ENCODE assay signal across 8 cellular contexts in genomic region chr15:55742498-55742926, GRCh38. TPM values are rescaled to one million over a fixed set of nuclear protein-coding genes. Genes with fewer than 3 reads are reported as not detected.
DNase-seq lines count a peak whose midpoint lies in the region; ATAC-seq, FAIRE-seq and TF ChIP-seq lines count a peak whose summit lies in the region.

No MANE protein-coding gene starts in this region.

- in situ Hi-C loops in SK-MEL-5 (cut with HindIII; ENCODE audit: low pct_unique_long_range_greater_than_20kb, low sequenced_read_pairs) = no loop called here

- no peak overlapping the region for H3K14ac ChIP-seq in H1 (ENCODE audit: insufficient read length)

- POLR2A ChIA-PET in H1 (lab: Charles Lee; ENCODE audit: partially characterized antibody) = no interaction called here

- DNase-seq in AG09309 (ENCODE audit: low read depth) = no peak
- peak; percentile 14 for DNase-seq in SK-MEL-5 (ENCODE audit: low read depth, low spot score)
- DNase-seq in H1 (ENCODE audit: low read depth in 1 of 2, low spot score in 2 of 2) = no peak
- no peak for DNase-seq in OCI-M2 (lab: John Stamatoyannopoulos, UW; ENCODE audit: unreplicated experiment)
- no peak for DNase-seq in activated gamma-delta T cell treated with Interleukin-2 at 50 U/mL for 16 hours

- TF ChIP-seq POLR2A in H1 (IDR thresholded peaks at IDR 0.05; ENCODE audit: control extremely low read depth in 1 of 2, low read depth in 2 of 2, low read length in 2 of 2) = no peak

- peak overlapping the region; percentile 57 to 89 for H3K4me2 ChIP-seq in H1 (ENCODE audit: insufficient read depth in 1 of 2, low read depth in 2 of 2, low read length in 2 of 2)

- no peak overlapping the region for H4K91ac ChIP-seq in H1 (replicated peaks; ENCODE audit: insufficient read length, low read length)

- no peak overlapping the region for H3K27ac ChIP-seq in H1 (ENCODE audit: low read depth, low read length)

- H3K27me3 ChIP-seq in H1 (replicated peaks in 1 of 4; ENCODE audit: control insufficient read depth in 3 of 4, extremely low read depth in 1 of 4, insufficient read depth in 3 of 4, low read length in 3 of 4) = peaks cover 63 to 84% (median 80%) of the 10 kb centered on the region in 4 experiments
- H3K27me3 ChIP-seq in mucosa of stomach (ENCODE audit: control insufficient read depth, insufficient read depth, low read length) = peaks cover 30% of the 10 kb centered on the region

- no peak for FAIRE-seq in H1 (lab: Jason Lieb, UNC)

- no peak overlapping the region for H2AK5ac ChIP-seq in H1 (ENCODE audit: low read depth, low read length)

- H2BK120ac ChIP-seq in H1 (replicated peaks; ENCODE audit: low read depth, low read length) = no peak overlapping the region

- no peaks in the 10 kb centered on the region for H3K79me1 ChIP-seq in H1 (ENCODE audit: low read depth, low read length)

- no peak overlapping the region for H2AFZ ChIP-seq in H1 (ENCODE audit: low read length)

- no peak overlapping the region for H3K23ac ChIP-seq in H1 (ENCODE audit: insufficient read length)

- TF ChIP-seq RAD21 in H1 (IDR thresholded peaks at IDR 0.05 in 1 of 2, conservative IDR thresholded peaks at IDR 0.05 in 1 of 2; ENCODE audit: low read depth in 2 of 2, low read length in 2 of 2) = no peak

- 2% methylated on average over 35 of the region's 52 CpGs; no CpG with 5 or more reads in 1 of the 2 experiments for WGBS in H1 (ENCODE audit: extremely low coverage in 1 of 2, insufficient coverage in 1 of 2, insufficient read length in 1 of 2, insufficient replicate concordance in 2 of 2, low coverage in 1 of 2, low lambda C conversion rate in 2 of 2, missing lambda C conversion rate in 1 of 2), 2 experiments

- H2BK12ac ChIP-seq in H1 (ENCODE audit: low read depth, low read length) = no peak overlapping the region

- H4K5ac ChIP-seq in H1 (ENCODE audit: insufficient read length, low read depth, low read length) = no peak overlapping the region

- no peak overlapping the region for H2BK15ac ChIP-seq in H1 (ENCODE audit: low read length)

- H3K9me3 ChIP-seq in H1 (ENCODE audit: insufficient read depth in 2 of 2, low read depth in 1 of 2, low read length in 1 of 2) (no peaks in the 10 kb centered on the region), mucosa of stomach (ENCODE audit: control insufficient read depth, low read length) (no peaks in the 10 kb centered on the region)

- no peak overlapping the region for H2BK20ac ChIP-seq in H1 (ENCODE audit: low read length)

- peak; percentile 30 for ATAC-seq in GM19351 (IDR thresholded peaks at IDR 0.05; ENCODE audit: unreplicated experiment)
- no peak for ATAC-seq in GM21717 (IDR thresholded peaks at IDR 0.05; ENCODE audit: unreplicated experiment)

- H3K4ac ChIP-seq in H1 (replicated peaks; ENCODE audit: insufficient read length, low read depth, low read length) = no peak overlapping the region

- H3K36me3 ChIP-seq in H1 (ENCODE audit: control insufficient read depth in 2 of 4, insufficient read depth in 4 of 4, low read length in 3 of 4) (peaks cover 0 to 3% (median 0%) of the 10 kb centered on the region in 4 experiments; a peak in 1 of 8 replicates), mucosa of stomach (ENCODE audit: control insufficient read depth, insufficient read depth, low read length) (no peaks in the 10 kb centered on the region)

- H3K9ac ChIP-seq in H1 (replicated peaks in 1 of 4; ENCODE audit: extremely low read depth in 1 of 4, low read depth in 3 of 4, low read length in 3 of 4) (peak overlapping the region in 3 of 4 experiments; percentile 45 to 84 (median 68); a peak in 4 of 7 replicates), mucosa of stomach (ENCODE audit: low read length) (peak overlapping the region; percentile 50)

- no peaks in the 10 kb centered on the region for H3K79me2 ChIP-seq in H1 (ENCODE audit: control insufficient read depth in 1 of 2, insufficient read depth in 2 of 2, low read length in 2 of 2)

- H4K8ac ChIP-seq in H1 (ENCODE audit: extremely low read depth, insufficient read depth, low read length) = peak overlapping the region; percentile 93

- peak overlapping the region; percentile 54 for H3K4me3 ChIP-seq in AG09309 (ENCODE audit: control insufficient read depth, low read depth, low read length)
- H3K4me3 ChIP-seq in H1 (ENCODE audit: extremely low read depth in 1 of 4, insufficient read depth in 2 of 4, low read depth in 3 of 4, low read length in 4 of 4) = peak overlapping the region; percentile 34 to 78 (median 52)
- peak overlapping the region; percentile 60 for H3K4me3 ChIP-seq in mucosa of stomach (ENCODE audit: low read length)

- CTCF ChIA-PET in H1 (lab: Charles Lee; ENCODE audit: partially characterized antibody) = interaction anchor here (0.5 kb wide), 1 partner anchor 502 kb away, joined by 3 read pairs; no protein-coding TSS in a partner anchor

- H2BK5ac ChIP-seq in H1 (ENCODE audit: low read depth, low read length) = no peak overlapping the region

- peaks cover 5% of the 10 kb centered on the region; the same call in 1 of the 2 replicates for H3K23me2 ChIP-seq in H1 (ENCODE audit: low read depth, low read length)

- TF ChIP-seq CTCF in AG09309 (IDR thresholded peaks at IDR 0.05; ENCODE audit: control insufficient read depth, insufficient read depth, low read depth, low read length, missing control alignments) = no peak
- no peak for TF ChIP-seq CTCF in H1 (IDR thresholded peaks at IDR 0.05; ENCODE audit: control extremely low read depth in 1 of 3, insufficient read depth in 1 of 3, low read depth in 1 of 3, low read length in 3 of 3)

- H4K20me1 ChIP-seq in H1 (replicated peaks in 1 of 2; ENCODE audit: control insufficient read depth in 1 of 2, insufficient read depth in 2 of 2, low read length in 2 of 2) = peaks cover 10 to 19% of the 10 kb centered on the region in 2 experiments

- H3K4me1 ChIP-seq in H1 (replicated peaks in 1 of 4; ENCODE audit: control insufficient read depth in 3 of 4, insufficient read depth in 4 of 4, low read length in 3 of 4) (peaks cover 0 to 5% (median 2%) of the 10 kb centered on the region in 4 experiments; a peak in 4 of 7 replicates), mucosa of stomach (ENCODE audit: control insufficient read depth, insufficient read depth, low read length) (peaks cover 10% of the 10 kb centered on the region)

- H3K18ac ChIP-seq in H1 (ENCODE audit: extremely low read depth, low read length) = no peak overlapping the region

- H3K56ac ChIP-seq in H1 (replicated peaks; ENCODE audit: insufficient read length, low read depth, low read length) = no peak overlapping the region

- no peak for TF ChIP-seq EP300 in H1 (IDR thresholded peaks at IDR 0.05; ENCODE audit: borderline replicate concordance in 1 of 2, low read depth in 2 of 2, low read length in 2 of 2)

TF ChIP-seq in H1, 55 proteins besides CTCF, POLR2A, EP300 and RAD21:
- TF ChIP-seq KDM4A (IDR thresholded peaks at IDR 0.05; ENCODE audit: low read depth, low read length, severe bottlenecking) = peak; percentile 44
- TF ChIP-seq POLR2AphosphoS5 (IDR thresholded peaks at IDR 0.05; ENCODE audit: low read depth, low read length) = no peak
- TF ChIP-seq EZH2 (IDR thresholded peaks at IDR 0.05; ENCODE audit: low read depth, low read length, severe bottlenecking) = peak; percentile 85
- peak; percentile 34 for TF ChIP-seq RNF2 (IDR thresholded peaks at IDR 0.05; ENCODE audit: borderline replicate concordance, low read depth, low read length, missing control alignments, poor library complexity, severe bottlenecking)
- no peak for TF ChIP-seq KDM5A (IDR thresholded peaks at IDR 0.05; ENCODE audit: low read length)
- TF ChIP-seq SUZ12 (IDR thresholded peaks at IDR 0.05; ENCODE audit: low read length) = peak; percentile 89
- peak; percentile 32 for TF ChIP-seq ASH2L (IDR thresholded peaks at IDR 0.05; ENCODE audit: low read length)
- 0 out of 2 replicates have a peak, but pooled peaks have one; percentile 19 for TF ChIP-seq PHF8 (conservative IDR thresholded peaks at IDR 0.05; ENCODE audit: low read depth, low read length)
- TF ChIP-seq CEBPB (IDR thresholded peaks at IDR 0.05; ENCODE audit: low read depth, low read length) = no peak

RNA-seq across cellular contexts. Expression of gene PRTG, which starts 0.4 kb away (rescaled TPM):
- 11.3 and 16.4 TPM in 2 replicates for total RNA-seq in SK-MEL-5 (2014; rRNA removed; shearing (Covaris generic))
- 9.0 and 15.2 TPM in 2 replicates for polyA plus RNA-seq in SK-MEL-5 (2015; cell fraction: cytosol; rRNA removed)
- polyA plus RNA-seq in SK-MEL-5 (2015; cell fraction: nucleus; rRNA removed) = 7.5 and 16.9 TPM in 2 replicates
- total RNA-seq in H1 (2021; fragmentation: NEBNext Ultra II Directional; extraction: Animal tissue kit (Norgen Biotek cat#: 25700)) = 3.2 and 3.4 TPM in 2 replicates
- polyA plus RNA-seq in H1 (2011; rRNA removed) = 2.1 and 3.1 TPM in 2 replicates
- polyA plus RNA-seq in H1 (2011; cell fraction: cytosol; rRNA removed) = 2.6 TPM
- 4.0 TPM for polyA plus RNA-seq in H1 (2011; cell fraction: nucleus; rRNA removed)
- 1.9 to 3.3 TPM (median 2.6 TPM) in 4 replicates for polyA plus RNA-seq in H1 (2012, experiment 1 of 2)
- 0.35 TPM for polyA plus RNA-seq in H1 (2012, experiment 2 of 2)
- 4.5 TPM for polyA plus RNA-seq in H1 (2013, experiment 1 of 2)
- 3.4 TPM for polyA plus RNA-seq in H1 (2013, experiment 2 of 2)
- polyA minus RNA-seq in H1 (2011; rRNA and poly(A)+ RNA removed) = 8.5 and 15.2 TPM in 2 replicates
- polyA minus RNA-seq in H1 (2011; cell fraction: cytosol; rRNA and poly(A)+ RNA removed) = 6.4 TPM
- 18.8 TPM for polyA minus RNA-seq in H1 (2011; cell fraction: nucleus; rRNA and poly(A)+ RNA removed)
